18 cellular contexts compared by ENCODE assay signal in the genomic region with DNA sequence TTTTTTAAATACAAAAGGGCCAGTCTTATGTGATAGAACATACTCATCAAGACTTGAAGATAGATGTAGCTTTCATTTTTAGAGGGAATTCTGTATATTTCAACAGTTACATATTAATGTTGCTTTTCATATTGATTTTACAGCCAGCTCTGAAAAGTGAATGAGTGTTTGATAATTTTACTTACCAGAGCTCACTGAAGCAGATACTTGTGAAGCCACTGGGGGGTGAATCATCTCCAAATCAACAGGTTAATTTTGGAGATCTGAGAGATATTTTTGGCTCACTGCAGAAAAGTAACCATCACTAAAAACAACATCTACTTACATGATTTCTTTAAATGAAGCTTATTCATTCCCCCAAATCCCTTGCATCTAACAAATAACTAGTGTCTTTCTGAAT. TPM values are rescaled to one million over a fixed set of nuclear protein-coding genes. Genes with fewer than 3 reads are reported as not detected.
DNase-seq lines count a peak whose midpoint lies in the region; ATAC-seq and TF ChIP-seq lines count a peak whose summit lies in the region.
"Had no signal": no experiment of that assay in that cellular context is flagged by ENCODE, and none has a peak within 500 bp of the region (broad histone marks: within the 10 kb centered on the region; RNA-seq: fewer than 3 reads in every experiment).

No MANE protein-coding gene starts in this region.

- no peak overlapping the region for H3K4me3 Mint-ChIP-seq in stimulated activated naive B cell treated with anti-CD40 and anti-IgM and Interleukin-4, amounts not matched to agents 10 μg/mL and 1 μg/mL and 100 μg/mL, for 72 hours
- no peak overlapping the region for H3K4me3 Mint-ChIP-seq in natural killer cell treated with Interleukin-12 subunit alpha and Interleukin-12 subunit beta and Interleukin-15 and Interleukin-18, amount 100 ng/mL, for 72 hours
- H3K4me3 Mint-ChIP-seq: B cell; CD4-positive, alpha-beta T cell had no signal

- in situ Hi-C loops in GM13976 (cut with MboI; ENCODE audit: low sequenced_read_pairs, unreplicated experiment), result no loop called here

- no peaks in the 10 kb centered on the region for H3K9me3 ChIP-seq in BLaER1
- H3K9me3 ChIP-seq: Caco-2, HAP-1 had no signal

- H3K9me3 Mint-ChIP-seq in stimulated activated naive B cell treated with anti-CD40 and anti-IgM and Interleukin-4, amounts not matched to agents 10 μg/mL and 1 μg/mL and 100 μg/mL, for 72 hours, result no peaks in the 10 kb centered on the region
- H3K9me3 Mint-ChIP-seq in natural killer cell treated with Interleukin-12 subunit alpha and Interleukin-12 subunit beta and Interleukin-15 and Interleukin-18, amount 100 ng/mL, for 72 hours, result no peaks in the 10 kb centered on the region
- H3K9me3 Mint-ChIP-seq: CD4-positive, alpha-beta T cell had no signal

- TF ChIP-seq CTCF in GM13976 (IDR thresholded peaks at IDR 0.05; ENCODE audit: borderline replicate concordance, control extremely low read depth, extremely low read depth, insufficient read depth, missing control alignments), result no peak

- H3K4me3 ChIP-seq in BLaER1, result no peak overlapping the region
- H3K4me3 ChIP-seq: GM23248, HAP-1 had no signal

- H3K4me2 ChIP-seq in BLaER1, result peak overlapping the region; percentile 63
- H3K4me2 ChIP-seq: KMS-11 had no signal

- ATAC-seq in HG03175 (IDR thresholded peaks at IDR 0.05; ENCODE audit: unreplicated experiment) (peak; percentile 46), GM18867 (IDR thresholded peaks at IDR 0.05; ENCODE audit: unreplicated experiment) (no peak)
- peak in 1 of 2 donors; percentile 56 for ATAC-seq in stimulated activated naive B cell treated with anti-CD40 and anti-IgM and Interleukin-4, amounts not matched to agents 10 μg/mL and 1 μg/mL and 100 μg/mL, for 72 hours (replicated peaks)
- no peak for ATAC-seq in natural killer cell treated with Interleukin-12 subunit alpha and Interleukin-12 subunit beta and Interleukin-15 and Interleukin-18, amount 100 ng/mL, for 72 hours

- H3K4me1 Mint-ChIP-seq in stimulated activated naive B cell treated with anti-CD40 and anti-IgM and Interleukin-4, amounts not matched to agents 10 μg/mL and 1 μg/mL and 100 μg/mL, for 72 hours, result peaks cover 7 to 9% of the 10 kb centered on the region in 2 donors
- H3K4me1 Mint-ChIP-seq in natural killer cell treated with Interleukin-12 subunit alpha and Interleukin-12 subunit beta and Interleukin-15 and Interleukin-18, amount 100 ng/mL, for 72 hours (ENCODE audit: low read depth in 2 of 2), result peaks cover 6 to 7% of the 10 kb centered on the region in 2 donors

- no peaks in the 10 kb centered on the region for H3K36me3 Mint-ChIP-seq in stimulated activated naive B cell treated with anti-CD40 and anti-IgM and Interleukin-4, amounts not matched to agents 10 μg/mL and 1 μg/mL and 100 μg/mL, for 72 hours
- no peaks in the 10 kb centered on the region for H3K36me3 Mint-ChIP-seq in natural killer cell treated with Interleukin-12 subunit alpha and Interleukin-12 subunit beta and Interleukin-15 and Interleukin-18, amount 100 ng/mL, for 72 hours

- H3K27ac ChIP-seq in BLaER1, result no peak overlapping the region
- H3K27ac ChIP-seq: C4-2B, GM23248, HL-60, KMS-11 had no signal

- peak overlapping the region; percentile 43 for H3K27ac Mint-ChIP-seq in stimulated activated naive B cell treated with anti-CD40 and anti-IgM and Interleukin-4, amounts not matched to agents 10 μg/mL and 1 μg/mL and 100 μg/mL, for 72 hours
- H3K27ac Mint-ChIP-seq in natural killer cell treated with Interleukin-12 subunit alpha and Interleukin-12 subunit beta and Interleukin-15 and Interleukin-18, amount 100 ng/mL, for 72 hours, result no peak overlapping the region
- H3K27ac Mint-ChIP-seq: B cell; CD4-positive, alpha-beta T cell had no signal

- H3K27me3 ChIP-seq in BLaER1, result no peaks in the 10 kb centered on the region

- no peaks in the 10 kb centered on the region for H3K36me3 ChIP-seq in BLaER1
- H3K36me3 ChIP-seq: HAP-1 had no signal

- peaks cover 0 to 5% of the 10 kb centered on the region in 2 donors for H3K27me3 Mint-ChIP-seq in stimulated activated naive B cell treated with anti-CD40 and anti-IgM and Interleukin-4, amounts not matched to agents 10 μg/mL and 1 μg/mL and 100 μg/mL, for 72 hours
- H3K27me3 Mint-ChIP-seq in natural killer cell treated with Interleukin-12 subunit alpha and Interleukin-12 subunit beta and Interleukin-15 and Interleukin-18, amount 100 ng/mL, for 72 hours, result peaks cover 18 to 38% of the 10 kb centered on the region in 2 donors
- H3K27me3 Mint-ChIP-seq: CD4-positive, alpha-beta T cell had no signal

- DNase-seq in GM13976 (ENCODE audit: low spot score) (peak; percentile 57), SHP77 (lab: John Stamatoyannopoulos, UW) (no peak), inferior parietal cortex (ENCODE audit: extremely low spot score) (no peak)
- no peak for DNase-seq in stimulated activated naive B cell treated with anti-CD40 and anti-IgM and Interleukin-4, amounts not matched to agents 10 μg/mL and 1 μg/mL and 100 μg/mL, for 72 hours
- DNase-seq in natural killer cell treated with Interleukin-12 subunit alpha and Interleukin-12 subunit beta and Interleukin-15 and Interleukin-18, amount 100 ng/mL, for 72 hours (ENCODE audit: low spot score), result no peak
- DNase-seq: 8988T; Caco-2; CD4-positive, alpha-beta T cell; GDM1; GM23248 had no signal

- no peaks in the 10 kb centered on the region for H4K20me1 ChIP-seq in BLaER1

- H3K9ac ChIP-seq in BLaER1, result no peak overlapping the region
- H3K9ac ChIP-seq: GM23248, KMS-11 had no signal

- H3K4me1 ChIP-seq in BLaER1, result peaks cover 27% of the 10 kb centered on the region
- H3K4me1 ChIP-seq: Caco-2, HAP-1 had no signal

RNA-seq across cellular contexts. Expression of gene TNFAIP8L3, which starts 24.7 kb away (rescaled TPM):
- not detected for total RNA-seq in natural killer cell treated with Interleukin-12 subunit alpha and Interleukin-12 subunit beta and Interleukin-15 and Interleukin-18, amount 100 ng/mL, for 72 hours
- total RNA-seq: B cell; Caco-2; CD4-positive, alpha-beta T cell had no signal
